ENCODE assay signal across 8 cellular contexts in genomic region chr5:154754460-154755360, GRCh38. TPM values are rescaled to one million over a fixed set of nuclear protein-coding genes. Genes with fewer than 3 reads are reported as not detected.
DNase-seq lines count a peak whose midpoint lies in the region; ATAC-seq, FAIRE-seq and TF ChIP-seq lines count a peak whose summit lies in the region.

No MANE protein-coding gene starts in this region.

- intact Hi-C loops in psoas muscle (cut with DNase I), result loop anchor here (1.0 to 5.0 kb wide), 4 partner anchors 72 to 183 kb away; partner anchors contain the start of genes CNOT8 (in 2 of the 2) and GEMIN5 (in 1 of the 2)

- peaks cover 39% of the 10 kb centered on the region for H3K4me1 Mint-ChIP-seq in T-helper 17 cell

- DNase-seq in NCI-H1694 treated with DMSO at 0.1 percent for 48 hours (lab: John Stamatoyannopoulos, UW) (peak; percentile 89), T-helper 17 cell (peak; percentile 99), anterior cingulate cortex (lab: John Stamatoyannopoulos, UW) (peak; percentile 66 to 99 (median 97)), right atrium auricular region (ENCODE audit: low spot score) (peak; percentile 99), psoas muscle (peak; percentile 100), urothelium cell line (ENCODE audit: low spot score) (peak; percentile 98)

- H3K4me3 Mint-ChIP-seq in T-helper 17 cell, result peak overlapping the region; percentile 88

- no peaks in the 10 kb centered on the region for H3K27me3 ChIP-seq in right atrium auricular region
- no peaks in the 10 kb centered on the region for H3K27me3 ChIP-seq in psoas muscle (ENCODE audit: insufficient read depth in 3 of 3, low read length in 2 of 3)

- H3K4me1 ChIP-seq in right atrium auricular region (peaks cover 2 to 41% of the 10 kb centered on the region in 2 donors), psoas muscle (peaks cover 35% of the 10 kb centered on the region)

- peak overlapping the region; percentile 95 for H3K4me3 ChIP-seq in right atrium auricular region
- peak overlapping the region; percentile 99 for H3K4me3 ChIP-seq in psoas muscle

- peak overlapping the region; percentile 89 for H3K27ac Mint-ChIP-seq in T-helper 17 cell

- peak; percentile 91 for FAIRE-seq in urothelium cell line (lab: Jason Lieb, UNC)

- no peaks in the 10 kb centered on the region for H3K27me3 Mint-ChIP-seq in T-helper 17 cell

- 1 to 2% (median 2%) methylated on average over 37 to 88 of the region's 92 CpGs for WGBS in psoas muscle, 3 donors

- H3K27ac ChIP-seq in right atrium auricular region (peak overlapping the region; percentile 99 to 100), psoas muscle (peak overlapping the region; percentile 99)

- ATAC-seq in GM18502 (IDR thresholded peaks at IDR 0.05; ENCODE audit: poor library complexity, unreplicated experiment) (peak; percentile 91), HG02943 (IDR thresholded peaks at IDR 0.05; ENCODE audit: low read depth, unreplicated experiment) (peak; percentile 90), T-helper 17 cell (peak; percentile 92), psoas muscle (peak; percentile 87 to 92 (median 88))

- no peaks in the 10 kb centered on the region for H3K9me3 ChIP-seq in T-helper 17 cell (ENCODE audit: control insufficient read depth, low read length, poor library complexity, severe bottlenecking)
- no peaks in the 10 kb centered on the region for H3K9me3 ChIP-seq in right atrium auricular region
- H3K9me3 ChIP-seq in psoas muscle, result no peaks in the 10 kb centered on the region

- peaks cover 4% of the 10 kb centered on the region for H3K36me3 Mint-ChIP-seq in T-helper 17 cell (ENCODE audit: low read depth)

- H3K36me3 ChIP-seq in right atrium auricular region, result no peaks in the 10 kb centered on the region
- H3K36me3 ChIP-seq in psoas muscle (ENCODE audit: insufficient read depth in 1 of 2, low read depth in 1 of 2), result no peaks in the 10 kb centered on the region

- TF ChIP-seq CTCF in right atrium auricular region (IDR thresholded peaks at IDR 0.05) (peak in 1 of 2 donors; percentile 36), psoas muscle (IDR thresholded peaks at IDR 0.05) (peak; percentile 27)

RNA-seq across cellular contexts. Expression of gene LARP1, which starts 0.5 kb away (rescaled TPM):
- total RNA-seq in T-helper 17 cell, result 100 to 1,000 TPM; 121 to 125 TPM
- 10 to 100 TPM; 92.4 to 98.1 TPM for total RNA-seq in right atrium auricular region
- total RNA-seq in psoas muscle, result 100 to 1,000 TPM; 105 to 173 (median 162) TPM
- polyA plus RNA-seq in psoas muscle, result 100 to 1,000 TPM in 1 of 3 donors, 10 to 100 TPM in 2; 34.1 to 108 (median 48.4) TPM

Comparison
In these comparisons a context has a peak if more than half of its experiments do, and no peak if none do; other contexts are left out.
1. Peak in every context shown above with its lines: DNase-seq, ATAC-seq, H3K4me3 ChIP-seq and H3K27ac ChIP-seq.